In the genomic region with DNA sequence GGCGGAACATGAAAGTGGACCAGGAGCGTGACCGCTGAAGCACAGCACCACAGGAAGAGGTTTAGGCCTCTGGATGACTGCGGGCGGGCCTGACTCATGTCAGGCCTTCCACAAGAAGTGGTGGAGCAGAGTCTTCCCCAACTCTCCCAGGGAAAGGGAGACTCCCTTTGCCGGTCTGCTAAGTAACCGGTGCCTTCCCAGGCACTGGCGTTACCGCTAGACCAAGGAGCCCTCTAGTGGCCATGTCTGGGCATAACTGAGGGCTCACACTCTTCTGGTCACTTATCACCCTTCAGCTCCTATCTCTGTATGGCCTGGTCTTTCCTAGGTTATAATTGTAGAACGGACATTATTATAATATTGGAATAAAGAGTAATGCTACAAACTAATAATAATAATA, we compare ENCODE assay signal across 8 cellular contexts.
DNase-seq lines count a peak whose midpoint lies in the region; ATAC-seq and TF ChIP-seq lines count a peak whose summit lies in the region.

No MANE protein-coding gene starts in this region.

- TF ChIP-seq POLR2A in spleen (IDR thresholded peaks at IDR 0.05) = no peak

- ATAC-seq in HG03342 (IDR thresholded peaks at IDR 0.05; ENCODE audit: unreplicated experiment) (no peak), HG02938 (IDR thresholded peaks at IDR 0.05; ENCODE audit: unreplicated experiment) (no peak)

- intact Hi-C loops in spleen (cut with DNase I; ENCODE audit: low total_unique reads) = no loop called here

- H3K4me1 ChIP-seq in endodermal cell (ENCODE audit: control insufficient read depth, insufficient read depth, low read length) = no peaks in the 10 kb centered on the region
- H3K4me1 ChIP-seq in osteoblast (ENCODE audit: insufficient read depth, low read length) = no peaks in the 10 kb centered on the region
- no peaks in the 10 kb centered on the region for H3K4me1 ChIP-seq in spleen

- DNase-seq in AG09319 (ENCODE audit: extremely low read depth, low read depth) = no peak
- peak; percentile 29 for DNase-seq in NCI-H748 treated with DMSO at 0.1 percent for 48 hours (lab: John Stamatoyannopoulos, UW)
- DNase-seq in endodermal cell = peak; percentile 69
- DNase-seq in osteoblast (ENCODE audit: insufficient read length, low spot score, missing footprints) = no peak
- DNase-seq in spleen = no peak

- H3K4me3 ChIP-seq in endodermal cell (ENCODE audit: low read length) (no peak overlapping the region), osteoblast (ENCODE audit: insufficient read depth, low read length) (no peak overlapping the region), spleen (no peak overlapping the region)

- no peaks in the 10 kb centered on the region for H3K27me3 ChIP-seq in endodermal cell (ENCODE audit: control insufficient read depth, insufficient read depth, low read length, poor library complexity, severe bottlenecking)
- no peaks in the 10 kb centered on the region for H3K27me3 ChIP-seq in osteoblast (ENCODE audit: insufficient read depth, low read length)
- H3K27me3 ChIP-seq in spleen (replicated peaks in 1 of 7) = no peaks in the 10 kb centered on the region

- no peaks in the 10 kb centered on the region for H3K36me3 ChIP-seq in endodermal cell (ENCODE audit: control insufficient read depth, insufficient read depth, low read length)
- no peaks in the 10 kb centered on the region for H3K36me3 ChIP-seq in osteoblast (ENCODE audit: insufficient read depth, low read length)
- no peaks in the 10 kb centered on the region for H3K36me3 ChIP-seq in spleen

- peak; percentile 34 for TF ChIP-seq CTCF in AG09319 (IDR thresholded peaks at IDR 0.05; ENCODE audit: low read depth, low read length)
- peak; percentile 70 for TF ChIP-seq CTCF in GM12873 (IDR thresholded peaks at IDR 0.05; ENCODE audit: insufficient read depth, low read depth, low read length, missing control alignments)
- peak; percentile 73 for TF ChIP-seq CTCF in endodermal cell (conservative IDR thresholded peaks at IDR 0.05)
- peak; percentile 35 for TF ChIP-seq CTCF in osteoblast (IDR thresholded peaks at IDR 0.05; ENCODE audit: extremely low read depth, low read depth, low read length)
- peak in 5 of 11 experiments; percentile 27 to 49 (median 40) for TF ChIP-seq CTCF in spleen (IDR thresholded peaks at IDR 0.05 in 8 of 11, conservative IDR thresholded peaks at IDR 0.05 in 3 of 11)

- H3K4me2 ChIP-seq in osteoblast (ENCODE audit: insufficient read depth, low read length) = no peak overlapping the region

- no peaks in the 10 kb centered on the region for H3K36me3 Mint-ChIP-seq in endodermal cell (ENCODE audit: low read depth)

- H3K9me3 ChIP-seq in endodermal cell (ENCODE audit: control insufficient read depth, low read length) = peaks cover 68% of the 10 kb centered on the region
- H3K9me3 ChIP-seq in osteoblast (ENCODE audit: low read depth, low read length) = no peaks in the 10 kb centered on the region
- H3K9me3 ChIP-seq in spleen = peaks cover 0 to 51% (median 11%) of the 10 kb centered on the region in 8 donors

- WGBS in endodermal cell (ENCODE audit: insufficient coverage in 1 of 2, insufficient read length in 1 of 2), 2 experiments = 59 to 76% methylated on average over 7 to 9 of the region's 10 CpGs
- 40 to 51% (median 44%) methylated on average over 10 of the region's 10 CpGs for WGBS in spleen, 5 donors

- no peak overlapping the region for H3K9ac ChIP-seq in endodermal cell (ENCODE audit: extremely low read depth, low read length, poor library complexity, severe bottlenecking)

- H3K79me2 ChIP-seq in osteoblast (ENCODE audit: insufficient read depth, low read length) = no peaks in the 10 kb centered on the region

- H4K20me1 ChIP-seq in osteoblast (ENCODE audit: insufficient read depth, low read length) = no peaks in the 10 kb centered on the region

- H3K27ac Mint-ChIP-seq in endodermal cell = no peak overlapping the region

- H3K27ac ChIP-seq in endodermal cell (ENCODE audit: low read depth, low read length) = no peak overlapping the region
- no peak overlapping the region for H3K27ac ChIP-seq in osteoblast (ENCODE audit: low read depth, low read length)
- H3K27ac ChIP-seq in spleen = no peak overlapping the region

- H3K27me3 Mint-ChIP-seq in endodermal cell (ENCODE audit: insufficient read depth) = no peaks in the 10 kb centered on the region

- no peak overlapping the region for H3K4me3 Mint-ChIP-seq in endodermal cell

- no peaks in the 10 kb centered on the region for H3K4me1 Mint-ChIP-seq in endodermal cell

- peaks cover 83% of the 10 kb centered on the region for H3K9me3 Mint-ChIP-seq in endodermal cell

- H2AFZ ChIP-seq in osteoblast (ENCODE audit: low read length) = no peak overlapping the region

Comparison
In these comparisons a context has a peak if more than half of its experiments do, and no peak if none do; other contexts are left out.
1. DNase-seq: peak in NCI-H748 treated with DMSO at 0.1 percent for 48 hours (single experiment) and endodermal cell (single experiment); none in AG09319 (single experiment), osteoblast (single experiment) and spleen (single experiment).